Comparison of ENCODE assay signal across 8 cellular contexts in genomic region chr1:33182452-33182851, GRCh38. TPM values are rescaled to one million over a fixed set of nuclear protein-coding genes. Genes with fewer than 3 reads are reported as not detected.
DNase-seq lines count a peak whose midpoint lies in the region; ATAC-seq and TF ChIP-seq lines count a peak whose summit lies in the region.

No MANE protein-coding gene starts in this region.

- H3K4me3 Mint-ChIP-seq in natural killer cell: peak overlapping the region; percentile 91

- H3K36me3 Mint-ChIP-seq in natural killer cell: no peaks in the 10 kb centered on the region

- H3K27me3 ChIP-seq in GM23248 (replicated peaks; ENCODE audit: insufficient read depth): peaks cover 15% of the 10 kb centered on the region

- H3F3A ChIP-seq in GM23248 (ENCODE audit: insufficient read depth): no peaks in the 10 kb centered on the region

- H3K27ac ChIP-seq in GM23248 (no peak overlapping the region), cingulate gyrus (ENCODE audit: low read depth, low read length) (peak overlapping the region; percentile 19)

- ATAC-seq in natural killer cell (no peak), HG03342 (IDR thresholded peaks at IDR 0.05; ENCODE audit: unreplicated experiment) (no peak)

- no peaks in the 10 kb centered on the region for H3K9me3 ChIP-seq in GM23248 (ENCODE audit: low read depth)

- in situ Hi-C loops in GM23248 (cut with MboI): no loop called here

- no peaks in the 10 kb centered on the region for H3K9me2 ChIP-seq in GM23248 (ENCODE audit: insufficient read depth)

- TF ChIP-seq CTCF in natural killer cell (IDR thresholded peaks at IDR 0.05): no peak

- no peaks in the 10 kb centered on the region for H3K9me3 Mint-ChIP-seq in natural killer cell

- H3K4me1 Mint-ChIP-seq in natural killer cell: peaks cover 27 to 48% of the 10 kb centered on the region in 2 donors

- no peaks in the 10 kb centered on the region for H3K79me2 ChIP-seq in GM23248 (ENCODE audit: insufficient read depth)

- peak; percentile 47 for DNase-seq in GM23248
- DNase-seq in NCI-H446 (lab: John Stamatoyannopoulos, UW): peak; percentile 44 to 68
- DNase-seq in natural killer cell: no peak
- DNase-seq in globus pallidus (ENCODE audit: low spot score): no peak
- DNase-seq in medulla oblongata (ENCODE audit: extremely low spot score): no peak
- no peak for DNase-seq in stimulated activated naive CD4-positive, alpha-beta T cell treated with Interleukin-2 at 50 U/mL for 16 hours (lab: John Stamatoyannopoulos, UW)

- peak overlapping the region; percentile 75 for H3K4me3 ChIP-seq in GM23248

- 15 to 17% methylated on average over 4 of the region's 4 CpGs for WGBS in GM23248 (ENCODE audit: low coverage in 1 of 2, low lambda C conversion rate in 2 of 2, missing lambda C conversion rate in 2 of 2), 2 experiments

- H3K36me3 ChIP-seq in GM23248 (ENCODE audit: low read depth): no peaks in the 10 kb centered on the region

- peaks cover 17 to 22% of the 10 kb centered on the region in 2 donors for H3K27me3 Mint-ChIP-seq in natural killer cell (ENCODE audit: low read depth in 2 of 2)

- peak overlapping the region; percentile 93 for H3K4me2 ChIP-seq in GM23248 (ENCODE audit: unreplicated experiment)

- peak overlapping the region; percentile 11 to 50 for H3K27ac Mint-ChIP-seq in natural killer cell

- no peaks in the 10 kb centered on the region for H4K20me1 ChIP-seq in GM23248 (ENCODE audit: insufficient read depth)

- H3K9ac ChIP-seq in GM23248: peak overlapping the region; percentile 60; the same call in 1 of the 2 replicates

- intact Hi-C loops in natural killer cell (cut with micrococcal nuclease): loop anchor here (2.0 kb wide), 1 partner anchor 56 kb away; no protein-coding TSS in a partner anchor

- peaks cover 4% of the 10 kb centered on the region; the same call in 1 of the 2 replicates for H3K4me1 ChIP-seq in GM23248 (ENCODE audit: insufficient read depth)

- H2AFZ ChIP-seq in GM23248: peak overlapping the region; percentile 81

RNA-seq across cellular contexts. Expression of gene TRIM62, which starts 0.6 kb away (rescaled TPM):
- total RNA-seq in GM23248 (2014; rRNA removed; shearing (Covaris generic)): 2.0 and 2.6 TPM in 2 replicates
- 1.5 and 2.0 TPM in 2 replicates for polyA plus RNA-seq in GM23248 (2016; fragmentation: Nextera tagmentation; extraction: Ambion mirVana)
- 10 to 100 TPM; 18.2 to 35.4 (median 23.2) TPM for total RNA-seq in natural killer cell

Comparison
In these comparisons a context has a peak if more than half of its experiments do, and no peak if none do; other contexts are left out.
1. DNase-seq: peak in GM23248 (single experiment) and NCI-H446 (2 of 2); none in natural killer cell (single experiment), globus pallidus (single experiment), medulla oblongata (single experiment) and stimulated activated naive CD4-positive, alpha-beta T cell treated with Interleukin-2 at 50 U/mL for 16 hours (single experiment).